In the genomic region with DNA sequence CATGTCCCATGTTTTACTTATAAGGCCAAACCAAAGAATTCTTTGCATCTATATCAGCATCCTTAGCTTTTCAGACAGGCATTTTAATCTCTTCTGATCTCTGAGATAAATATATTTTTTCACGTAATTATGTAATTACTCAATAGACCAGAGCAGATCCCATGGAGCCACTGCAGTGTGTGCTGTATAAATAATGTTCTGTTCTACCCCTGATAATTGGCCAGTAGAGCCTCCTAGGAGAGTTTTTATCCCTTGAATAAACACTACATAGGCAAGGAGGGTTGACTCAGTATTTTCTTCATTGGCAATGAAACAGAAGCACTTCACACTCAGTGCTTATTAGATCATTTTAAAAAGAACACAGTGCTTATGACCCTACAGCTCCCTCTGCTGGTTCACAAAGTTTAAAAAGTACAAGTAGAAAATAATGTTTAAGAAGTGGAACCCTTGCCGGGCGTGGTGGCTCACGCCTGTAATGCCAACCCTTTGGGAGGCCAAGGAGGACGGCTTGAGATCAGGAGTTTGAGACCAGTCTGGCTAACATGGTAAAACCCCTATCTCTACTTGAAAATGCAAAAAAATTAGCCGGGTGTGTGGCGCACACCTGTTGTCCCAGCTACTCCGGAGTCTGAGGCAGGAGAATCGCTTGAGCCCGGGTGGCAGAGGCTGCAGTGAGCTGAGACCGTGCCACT, we compare ENCODE assay signal across 9 cellular contexts.
DNase-seq lines count a peak whose midpoint lies in the region; ATAC-seq, FAIRE-seq and TF ChIP-seq lines count a peak whose summit lies in the region.
"Had no signal": no experiment of that assay in that cellular context is flagged by ENCODE, and none has a peak within 500 bp of the region (broad histone marks: within the 10 kb centered on the region; RNA-seq: fewer than 3 reads in every experiment).

No MANE protein-coding gene starts in this region.

- 52 to 59% (median 56%) methylated on average over 11 of the region's 11 CpGs for WGBS in adrenal gland, 4 donors
- 30 to 57% (median 40%) methylated on average over 11 of the region's 11 CpGs for WGBS in small intestine, 3 donors

- FAIRE-seq in small intestine (lab: Jason Lieb, UNC): no peak

- H3K4me1 Mint-ChIP-seq in CD8-positive, alpha-beta T cell (ENCODE audit: low read depth): no peaks in the 10 kb centered on the region

- CTCF ChIA-PET in CD8-positive, alpha-beta T cell (lab: Charles Lee): interaction anchor here (0.8 to 1.7 kb wide), 5 partner anchors 10 to 335 kb away, joined by 3 to 7 read pairs (median 3); no protein-coding TSS in a partner anchor

- intact Hi-C loops in CD8-positive, alpha-beta T cell (cut with DNase I, micrococcal nuclease): loop anchor here in 1 of 2 experiments (2.0 to 5.0 kb wide), 3 partner anchors 335 to 1950 kb away; no protein-coding TSS in a partner anchor
- intact Hi-C loops in adrenal gland (cut with DNase I): loop anchor here (5.0 to 10.0 kb wide), 2 partner anchors 333 to 335 kb away; no protein-coding TSS in a partner anchor

- no peaks in the 10 kb centered on the region for H3K36me3 Mint-ChIP-seq in CD8-positive, alpha-beta T cell

- no peak overlapping the region for H3K4me3 Mint-ChIP-seq in CD8-positive, alpha-beta T cell

- no peak for TF ChIP-seq POLR2A in adrenal gland (IDR thresholded peaks at IDR 0.05)

- POLR2A ChIA-PET in CD8-positive, alpha-beta T cell (lab: Charles Lee): no interaction called here

- H3K4me3 ChIP-seq in CD8-positive, alpha-beta T cell (ENCODE audit: low read depth, low read length): no peak overlapping the region
- H3K4me3 ChIP-seq in adrenal gland: no peak overlapping the region
- H3K4me3 ChIP-seq in small intestine (ENCODE audit: low read depth in 1 of 2, low read length in 2 of 2): no peak overlapping the region
- H3K4me3 ChIP-seq: skin epidermis had no signal

- no peaks in the 10 kb centered on the region for H3K9me3 Mint-ChIP-seq in CD8-positive, alpha-beta T cell

- H3K27ac ChIP-seq in CD8-positive, alpha-beta T cell (ENCODE audit: low read depth, low read length): no peak overlapping the region
- no peak overlapping the region for H3K27ac ChIP-seq in adrenal gland
- H3K27ac ChIP-seq in small intestine (ENCODE audit: low read depth in 1 of 2, low read length in 1 of 2): no peak overlapping the region
- H3K27ac ChIP-seq: skin epidermis had no signal

- peak; percentile 47 for TF ChIP-seq CTCF in CD8-positive, alpha-beta T cell (IDR thresholded peaks at IDR 0.05)
- peak; percentile 47 to 75 (median 58) for TF ChIP-seq CTCF in adrenal gland (IDR thresholded peaks at IDR 0.05)

- no peaks in the 10 kb centered on the region for H3K27me3 ChIP-seq in CD8-positive, alpha-beta T cell (ENCODE audit: insufficient read depth, low read length)
- H3K27me3 ChIP-seq in adrenal gland (no peaks in the 10 kb centered on the region), small intestine (ENCODE audit: control insufficient read depth in 2 of 2, insufficient read depth in 2 of 2, low read length in 2 of 2) (no peaks in the 10 kb centered on the region)

- no peaks in the 10 kb centered on the region for H3K9me3 ChIP-seq in CD8-positive, alpha-beta T cell (ENCODE audit: low read length)
- H3K9me3 ChIP-seq in adrenal gland (replicated peaks in 1 of 3) (no peaks in the 10 kb centered on the region), small intestine (ENCODE audit: control insufficient read depth, low read depth) (no peaks in the 10 kb centered on the region)

- H3K4me1 ChIP-seq in CD8-positive, alpha-beta T cell (ENCODE audit: insufficient read depth, low read length): no peaks in the 10 kb centered on the region
- H3K4me1 ChIP-seq in adrenal gland (replicated peaks in 1 of 2) (peaks cover 0 to 10% of the 10 kb centered on the region in 2 donors), small intestine (ENCODE audit: control insufficient read depth in 2 of 2, insufficient read depth in 1 of 2, low read depth in 1 of 2, low read length in 1 of 2) (no peaks in the 10 kb centered on the region)

- H3K36me3 ChIP-seq in CD8-positive, alpha-beta T cell (ENCODE audit: insufficient read depth, low read length): no peaks in the 10 kb centered on the region
- H3K36me3 ChIP-seq in adrenal gland (replicated peaks in 1 of 2): no peaks in the 10 kb centered on the region
- no peaks in the 10 kb centered on the region for H3K36me3 ChIP-seq in small intestine (ENCODE audit: control insufficient read depth in 2 of 2, insufficient read depth in 2 of 2, low read length in 2 of 2)

- peaks cover 4% of the 10 kb centered on the region for H3K27me3 Mint-ChIP-seq in CD8-positive, alpha-beta T cell (ENCODE audit: low read depth)

- DNase-seq in CD8-positive, alpha-beta T cell: no peak
- DNase-seq in NCI-H446 (lab: John Stamatoyannopoulos, UW) (peak; percentile 87 to 95), adrenal gland (peak in 4 of 7 donors; percentile 41 to 50 (median 44)), hepatic stellate cell (ENCODE audit: low spot score) (peak; percentile 37), small intestine (peak; percentile 79), activated gamma-delta T cell (lab: John Stamatoyannopoulos, UW) (no peak)

- H3K27ac Mint-ChIP-seq in CD8-positive, alpha-beta T cell: no peak overlapping the region

- ATAC-seq in CD8-positive, alpha-beta T cell: no peak
- ATAC-seq in GM18907 (IDR thresholded peaks at IDR 0.05; ENCODE audit: unreplicated experiment) (peak; percentile 69), HG03520 (IDR thresholded peaks at IDR 0.05; ENCODE audit: unreplicated experiment) (peak; percentile 52)

Comparison
In these comparisons a context has a peak if more than half of its experiments do, and no peak if none do; other contexts are left out.
1. DNase-seq: peak in NCI-H446 (2 of 2), adrenal gland (4 of 7), hepatic stellate cell (single experiment) and small intestine (single experiment); none in CD8-positive, alpha-beta T cell (0 of 7) and activated gamma-delta T cell (single experiment).